ENCODE assay signal across 21 cellular contexts in genomic region chr7:90758933-90759562, GRCh38.
DNase-seq lines count a peak whose midpoint lies in the region; ATAC-seq and TF ChIP-seq lines count a peak whose summit lies in the region.
"Had no signal": no experiment of that assay in that cellular context is flagged by ENCODE, and none has a peak within 500 bp of the region (broad histone marks: within the 10 kb centered on the region; RNA-seq: fewer than 3 reads in every experiment).

No MANE protein-coding gene starts in this region.

- H3K27me3 ChIP-seq in SU-DHL-6 (ENCODE audit: low read length) (no peaks in the 10 kb centered on the region), esophagus muscularis mucosa (no peaks in the 10 kb centered on the region)
- H3K27me3 ChIP-seq: SJCRH30 had no signal

- no peak for ATAC-seq in naive B cell (ENCODE audit: low read depth in 2 of 2)
- no peak for ATAC-seq in activated CD4-positive, CD25-positive, alpha-beta regulatory T cell treated with anti-CD3 and anti-CD28 coated beads, Interleukin-2, amount 50 U/mL, for 24 hours
- ATAC-seq: GM12878, GM23338, HCT116 had no signal

- peaks cover 0 to 9% (median 3%) of the 10 kb centered on the region in 7 donors for H3K9me3 Mint-ChIP-seq in naive B cell
- H3K9me3 Mint-ChIP-seq: GM23338 had no signal

- no peak overlapping the region for H2AFZ ChIP-seq in SU-DHL-6 (ENCODE audit: low read depth, low read length, severe bottlenecking)
- H2AFZ ChIP-seq: GM23338 had no signal

- H3F3A ChIP-seq in SU-DHL-6 (ENCODE audit: insufficient read depth) = peaks cover 42% of the 10 kb centered on the region

- H3K4me1 ChIP-seq in esophagus muscularis mucosa = peaks cover 0 to 6% (median 0%) of the 10 kb centered on the region in 4 donors
- H3K4me1 ChIP-seq: SJCRH30 had no signal

- whole genome bisulfite sequencing in esophagus muscularis mucosa = 87% methylated on average over 6 of the region's 6 CpGs
- 80 to 85% methylated on average over 6 of the region's 6 CpGs for WGBS in lower leg skin, 2 donors

- no peak overlapping the region for H3K4me3 ChIP-seq in SU-DHL-6 (ENCODE audit: insufficient read depth, low read length, poor library complexity, severe bottlenecking)
- H3K4me3 ChIP-seq in esophagus muscularis mucosa = no peak overlapping the region
- H3K4me3 ChIP-seq in lower leg skin (ENCODE audit: low read depth, poor library complexity, severe bottlenecking) = no peak overlapping the region
- H3K4me3 ChIP-seq: GM12878, GM23338, SJCRH30 had no signal

- H3K9me2 ChIP-seq in SU-DHL-6 (replicated peaks; ENCODE audit: insufficient read depth, low read length) = no peaks in the 10 kb centered on the region

- H3K27me3 Mint-ChIP-seq in naive B cell = no peaks in the 10 kb centered on the region
- H3K27me3 Mint-ChIP-seq: CD4-positive, alpha-beta memory T cell had no signal

- peak overlapping the region; percentile 6 for H3K4me2 ChIP-seq in SU-DHL-6 (ENCODE audit: low read depth, low read length, poor library complexity, severe bottlenecking)
- H3K4me2 ChIP-seq: GM23338 had no signal

- H3K79me2 ChIP-seq in SU-DHL-6 (ENCODE audit: insufficient read depth, low read length) = peaks cover 99% of the 10 kb centered on the region

- TF ChIP-seq POLR2A in esophagus muscularis mucosa (IDR thresholded peaks at IDR 0.05; ENCODE audit: low read depth) (no peak), lower leg skin (IDR thresholded peaks at IDR 0.05) (no peak)

- no peak for TF ChIP-seq CTCF in SU-DHL-6 (IDR thresholded peaks at IDR 0.05; ENCODE audit: insufficient read depth, low read length, poor library complexity, severe bottlenecking)
- TF ChIP-seq CTCF in esophagus muscularis mucosa (IDR thresholded peaks at IDR 0.05) = no peak
- TF ChIP-seq CTCF in lower leg skin (IDR thresholded peaks at IDR 0.05) = no peak

- DNase-seq in NCI-H748 (lab: John Stamatoyannopoulos, UW; ENCODE audit: unreplicated experiment) (peak; percentile 9), NCI-H748 treated with DMSO at 0.1 percent for 48 hours (lab: John Stamatoyannopoulos, UW) (no peak), EH (ENCODE audit: low read depth) (peak; percentile 8), naive B cell (no peak), esophagus muscularis mucosa (ENCODE audit: extremely low spot score) (no peak), lower leg skin (ENCODE audit: low spot score in 2 of 2) (no peak)
- DNase-seq: CD4-positive, alpha-beta memory T cell; DMS79 treated with DMSO at 0.1 percent for 48 hours; GDM1; NCI-H1105 treated with DMSO at 0.1 percent for 48 hours; NCI-H1930; NCI-H226; NCI-H524 treated with DMSO at 0.1 percent for 48 hours; NK-92 treated with Interleukin-12 subunit alpha and Interleukin-12 subunit beta, amount 100 ng/mL, for 24 hours; SJCRH30; SW 1271 had no signal

- H3K9me3 ChIP-seq in SU-DHL-6 (ENCODE audit: insufficient read depth, low read length) (no peaks in the 10 kb centered on the region), esophagus muscularis mucosa (no peaks in the 10 kb centered on the region)
- H3K9me3 ChIP-seq: SJCRH30 had no signal

- no peaks in the 10 kb centered on the region for H4K20me1 ChIP-seq in SU-DHL-6 (ENCODE audit: low read depth, low read length)

- H3K27ac ChIP-seq in SU-DHL-6 (ENCODE audit: low read depth, low read length) = peak overlapping the region; percentile 42
- H3K27ac ChIP-seq in esophagus muscularis mucosa (replicated peaks in 1 of 4) = no peak overlapping the region
- H3K27ac ChIP-seq: SJCRH30 had no signal

- H3K36me3 ChIP-seq in SU-DHL-6 (ENCODE audit: low read length) (peaks cover 10% of the 10 kb centered on the region), esophagus muscularis mucosa (no peaks in the 10 kb centered on the region)

- intact Hi-C loops in esophagus muscularis mucosa (cut with DNase I) = no loop called here
- intact Hi-C loops in lower leg skin (cut with DNase I; ENCODE audit: low total_unique reads) = no loop called here

- peaks cover 64 to 91% (median 84%) of the 10 kb centered on the region in 3 donors for H3K4me1 Mint-ChIP-seq in naive B cell
- H3K4me1 Mint-ChIP-seq: CD4-positive, alpha-beta memory T cell had no signal

- peak overlapping the region in 5 of 6 donors; percentile 30 to 90 (median 55) for H3K27ac Mint-ChIP-seq in naive B cell
- H3K27ac Mint-ChIP-seq: GM23338 had no signal

- H3K4me3 Mint-ChIP-seq in naive B cell = peak overlapping the region in 1 of 8 donors; percentile 7
- H3K4me3 Mint-ChIP-seq: CD4-positive, alpha-beta memory T cell; GM23338 had no signal

- no peak overlapping the region for H3K9ac ChIP-seq in SU-DHL-6 (ENCODE audit: low read length)

- TF ChIP-seq EP300 in esophagus muscularis mucosa (IDR thresholded peaks at IDR 0.05) = no peak

- peaks cover 12 to 17% of the 10 kb centered on the region in 2 donors for H3K36me3 Mint-ChIP-seq in naive B cell
- H3K36me3 Mint-ChIP-seq: CD4-positive, alpha-beta memory T cell had no signal

Comparison
In these comparisons a context has a peak if more than half of its experiments do, and no peak if none do; other contexts are left out.
1. DNase-seq: peak in NCI-H748 (single experiment) and EH (single experiment); none in NCI-H748 treated with DMSO at 0.1 percent for 48 hours (single experiment), naive B cell (single experiment), esophagus muscularis mucosa (single experiment) and lower leg skin (0 of 2).